Comparison of ENCODE assay signal across 8 cellular contexts in the genomic region with DNA sequence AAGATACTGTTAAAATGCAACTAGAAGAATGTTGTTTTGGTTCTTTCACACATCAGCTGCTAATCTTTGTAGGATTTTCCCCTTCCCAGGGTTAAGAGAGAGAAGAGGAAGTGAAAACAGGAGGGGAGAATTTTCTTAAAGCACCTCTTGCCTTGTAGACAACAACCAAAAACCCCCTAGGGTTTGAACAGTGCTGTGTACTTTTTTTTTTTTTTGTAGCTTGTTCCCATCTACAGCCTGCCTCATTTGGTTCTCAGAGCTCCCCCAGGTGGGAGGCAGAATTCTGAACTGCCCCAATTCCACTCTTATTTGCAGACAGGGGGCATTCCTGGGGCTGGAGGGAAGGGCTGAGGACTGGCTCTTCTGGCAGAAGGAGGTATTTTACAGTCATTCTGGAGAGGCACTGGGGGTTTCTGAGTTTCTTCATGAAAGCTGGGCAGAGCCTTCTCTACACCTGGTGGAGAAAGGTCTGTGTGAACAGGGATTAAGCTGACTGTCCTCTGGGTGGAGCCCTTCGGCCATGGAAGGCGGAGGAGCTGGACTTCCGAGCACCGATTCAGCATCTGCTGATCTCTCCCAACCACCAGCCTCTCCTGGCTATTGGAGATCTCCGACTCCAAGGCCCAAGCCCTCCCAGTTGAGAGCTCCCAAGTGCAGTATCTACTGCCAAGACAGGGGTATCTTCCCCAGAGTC. TPM values are rescaled to one million over a fixed set of nuclear protein-coding genes. Genes with fewer than 3 reads are reported as not detected.
A peak's percentile ranks its signal among the peaks of the same experiment; 100 is the strongest.
DNase-seq lines count a peak whose midpoint lies in the region; TF ChIP-seq lines count a peak whose summit lies in the region.

No MANE protein-coding gene starts in this region.

- H3K4me2 ChIP-seq in parathyroid adenoma (ENCODE audit: low read length) = no peak overlapping the region

- no peak overlapping the region for H2AFZ ChIP-seq in parathyroid adenoma

- H3K4me1 ChIP-seq in parathyroid adenoma = no peaks in the 10 kb centered on the region

- in situ Hi-C loops in ACHN (cut with HindIII; ENCODE audit: low pct_ligation_motif_present, low pct_unique_long_range_greater_than_20kb, low sequenced_read_pairs) = loop anchor here (25.0 kb wide), 1 partner anchor 172 kb away; a partner anchor contains a TSS

- no peaks in the 10 kb centered on the region for H3K79me2 ChIP-seq in parathyroid adenoma

- H3K9ac ChIP-seq in parathyroid adenoma = no peak overlapping the region

- no peaks in the 10 kb centered on the region for H3K36me3 ChIP-seq in H7 (replicated peaks; ENCODE audit: control insufficient read depth, insufficient read depth, low read length)
- no peaks in the 10 kb centered on the region for H3K36me3 ChIP-seq in MG63
- no peaks in the 10 kb centered on the region for H3K36me3 ChIP-seq in parathyroid adenoma (ENCODE audit: control insufficient read depth, insufficient read depth, low read length)

- CTCF ChIA-PET in GM10248 (lab: Yijun Ruan, JAX) = interaction anchor here (0.7 to 6.0 kb wide), 46 partner anchors 8 to 1050 kb away, joined by 3 to 127 read pairs (median 6); a partner anchor contains a TSS

- TF ChIP-seq CTCF in GM10248 (IDR thresholded peaks at IDR 0.05; ENCODE audit: control extremely low read depth, extremely low read depth, low read depth, missing control alignments) = peak; percentile 61
- peak; percentile 86 for TF ChIP-seq CTCF in VCaP (conservative IDR thresholded peaks at IDR 0.05)
- peak; percentile 39 for TF ChIP-seq CTCF in parathyroid adenoma (IDR thresholded peaks at IDR 0.05)

- H3K4me3 ChIP-seq in H7 (ENCODE audit: insufficient read depth, low read depth, low read length) (no peak overlapping the region), MG63 (no peak overlapping the region), parathyroid adenoma (ENCODE audit: low read depth, low read length) (no peak overlapping the region)

- peak; percentile 73 for DNase-seq in ACHN
- peak; percentile 81 for DNase-seq in GM10248 (ENCODE audit: extremely low spot score)
- peak; percentile 80 for DNase-seq in H7
- DNase-seq in MG63 = peak; percentile 23
- DNase-seq in fibroblast of gingiva (ENCODE audit: low read depth) = peak; percentile 26
- DNase-seq in NCI-H1436 (lab: John Stamatoyannopoulos, UW) = no peak

- H3K27me3 ChIP-seq in H7 (ENCODE audit: control insufficient read depth, insufficient read depth, low read length) (no peaks in the 10 kb centered on the region; the same call in 1 of the 2 replicates), MG63 (no peaks in the 10 kb centered on the region), parathyroid adenoma (ENCODE audit: control insufficient read depth, insufficient read depth, low read length) (no peaks in the 10 kb centered on the region)

- POLR2A ChIA-PET in GM10248 (lab: Yijun Ruan, JAX) = interaction anchor here (0.6 to 2.0 kb wide), 16 partner anchors 8 to 1074 kb away, joined by 3 to 64 read pairs (median 4); a partner anchor contains a TSS

- H3K27ac ChIP-seq in VCaP (no peak overlapping the region), parathyroid adenoma (no peak overlapping the region)

- H3K9me3 ChIP-seq in MG63 = no peaks in the 10 kb centered on the region
- no peaks in the 10 kb centered on the region for H3K9me3 ChIP-seq in parathyroid adenoma (ENCODE audit: control insufficient read depth, low read length)

RNA-seq across cellular contexts. Expression of a gene that starts 32.2 kb away (rescaled TPM):
- 75.1 and 99.9 TPM in 2 replicates for total RNA-seq in H7 (2014; rRNA removed; shearing (Covaris generic))
- total RNA-seq in MG63 (2014; rRNA removed; shearing (Covaris generic); ENCODE audit: low replicate concordance) = 57.9 and 83.9 TPM in 2 replicates

RNA-seq across cellular contexts. Expression of a gene that starts 49.5 kb away (rescaled TPM):
- total RNA-seq in H7 (2014; rRNA removed; shearing (Covaris generic)) = 0.07 and 0.26 TPM in 2 replicates
- total RNA-seq in MG63 (2014; rRNA removed; shearing (Covaris generic); ENCODE audit: low replicate concordance) = 0.53 TPM in 1 of 2 replicates, not detected in the other

RNA-seq across cellular contexts. Expression of a gene that starts 50.2 kb away (rescaled TPM):
- total RNA-seq in H7 (2014; rRNA removed; shearing (Covaris generic)) = 1.1 TPM in 1 of 2 replicates, not detected in the other
- total RNA-seq in MG63 (2014; rRNA removed; shearing (Covaris generic); ENCODE audit: low replicate concordance) = not detected in 2 replicates
